17 cellular contexts compared by ENCODE assay signal in the genomic region with DNA sequence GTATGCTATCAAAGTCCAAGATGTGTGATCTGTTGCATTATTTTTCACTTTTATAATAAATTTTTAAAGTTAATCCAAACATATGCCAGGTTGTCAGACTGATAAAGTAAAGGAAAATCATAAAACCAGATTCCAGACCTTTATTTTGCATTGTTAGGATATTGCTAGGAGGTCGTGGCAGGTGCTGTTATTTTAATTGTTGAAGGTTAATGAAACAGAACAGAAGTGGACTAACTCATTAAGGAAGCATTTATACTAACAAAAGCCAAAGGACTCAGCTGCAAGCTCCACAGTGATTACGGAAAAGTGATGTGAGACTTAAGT.
DNase-seq lines count a peak whose midpoint lies in the region; ATAC-seq and TF ChIP-seq lines count a peak whose summit lies in the region.
"Had no signal": no experiment of that assay in that cellular context is flagged by ENCODE, and none has a peak within 500 bp of the region (broad histone marks: within the 10 kb centered on the region; RNA-seq: fewer than 3 reads in every experiment).

No MANE protein-coding gene starts in this region.

- 0 out of 2 replicates have a peak overlapping the region, but pooled peaks have one; percentile 7 for H3K9ac ChIP-seq in GM23248

- H3K9me3 ChIP-seq in GM23248 (ENCODE audit: low read depth) (no peaks in the 10 kb centered on the region), Panc1 (ENCODE audit: control insufficient read depth, insufficient read depth, low read depth, low read length) (no peaks in the 10 kb centered on the region)
- H3K9me3 ChIP-seq in naive thymus-derived CD4-positive, alpha-beta T cell (ENCODE audit: control insufficient read depth in 2 of 3, low read length in 3 of 3): no peaks in the 10 kb centered on the region
- H3K9me3 ChIP-seq: ascending aorta, BE2C, ovary, tibial artery had no signal

- H3K4me3 Mint-ChIP-seq in naive thymus-derived CD4-positive, alpha-beta T cell: no peak overlapping the region
- H3K4me3 Mint-ChIP-seq in activated T-cell treated with anti-CD3 and anti-CD28 coated beads, Interleukin-2, amount 50 U/mL, for 72 hours: no peak overlapping the region
- H3K4me3 Mint-ChIP-seq: activated CD4-positive, alpha-beta memory T cell treated with anti-CD3 and anti-CD28 coated beads, Interleukin-2, amount 10 ng/mL, durations not matched to agents 7 days and 5 days; activated naive CD8-positive, alpha-beta T cell treated with anti-CD3 and anti-CD28 coated beads for 36 hours; stimulated activated naive CD8-positive, alpha-beta T cell treated with anti-CD3 and anti-CD28 coated beads, Interleukin-15, amount 100 ng/mL, for 72 hours had no signal

- no TSS peak for BruUV-seq in Panc1 (replicated peaks; lab: Mats Ljungman, UMichigan)

- peaks cover 0 to 4% (median 4%) of the 10 kb centered on the region in 5 donors for H3K27me3 Mint-ChIP-seq in naive thymus-derived CD4-positive, alpha-beta T cell
- no peaks in the 10 kb centered on the region for H3K27me3 Mint-ChIP-seq in activated T-cell treated with anti-CD3 and anti-CD28 coated beads, Interleukin-2, amount 50 U/mL, for 72 hours (ENCODE audit: low read depth)
- H3K27me3 Mint-ChIP-seq: activated CD4-positive, alpha-beta memory T cell treated with anti-CD3 and anti-CD28 coated beads, Interleukin-2, amount 10 ng/mL, durations not matched to agents 7 days and 5 days; activated naive CD8-positive, alpha-beta T cell treated with anti-CD3 and anti-CD28 coated beads for 36 hours; stimulated activated naive CD8-positive, alpha-beta T cell treated with anti-CD3 and anti-CD28 coated beads, Interleukin-15, amount 100 ng/mL, for 72 hours had no signal

- no peak overlapping the region for H3K27ac Mint-ChIP-seq in naive thymus-derived CD4-positive, alpha-beta T cell
- no peak overlapping the region for H3K27ac Mint-ChIP-seq in activated T-cell treated with anti-CD3 and anti-CD28 coated beads, Interleukin-2, amount 50 U/mL, for 72 hours
- H3K27ac Mint-ChIP-seq: activated CD4-positive, alpha-beta memory T cell treated with anti-CD3 and anti-CD28 coated beads, Interleukin-2, amount 10 ng/mL, durations not matched to agents 7 days and 5 days; activated naive CD8-positive, alpha-beta T cell treated with anti-CD3 and anti-CD28 coated beads for 36 hours; stimulated activated naive CD8-positive, alpha-beta T cell treated with anti-CD3 and anti-CD28 coated beads, Interleukin-15, amount 100 ng/mL, for 72 hours had no signal

- TF ChIP-seq CTCF in 22Rv1 (IDR thresholded peaks at IDR 0.05) (peak; percentile 40), Panc1 (IDR thresholded peaks at IDR 0.05) (peak; percentile 46)

- no peaks in the 10 kb centered on the region for H3K9me2 ChIP-seq in GM23248 (ENCODE audit: insufficient read depth)

- no peak overlapping the region for H2AFZ ChIP-seq in GM23248

- no peak overlapping the region for H3K4me3 ChIP-seq in GM23248
- no peak overlapping the region for H3K4me3 ChIP-seq in Panc1 (ENCODE audit: low read depth in 2 of 2, low read length in 2 of 2)
- H3K4me3 ChIP-seq in naive thymus-derived CD4-positive, alpha-beta T cell (ENCODE audit: low read length): no peak overlapping the region
- no peak overlapping the region for H3K4me3 ChIP-seq in H7 (ENCODE audit: insufficient read depth, low read depth, low read length)
- H3K4me3 ChIP-seq: ascending aorta, ovary, skin epidermis, tibial artery had no signal

- no peak for ATAC-seq in Panc1
- ATAC-seq in naive thymus-derived CD4-positive, alpha-beta T cell: no peak
- no peak for ATAC-seq in activated T-cell treated with anti-CD3 and anti-CD28 coated beads, Interleukin-2, amount 50 U/mL, for 72 hours (replicated peaks in 1 of 2)

- no peaks in the 10 kb centered on the region for H3K36me3 ChIP-seq in GM23248 (ENCODE audit: low read depth)
- no peaks in the 10 kb centered on the region for H3K36me3 ChIP-seq in Panc1 (ENCODE audit: control insufficient read depth, insufficient read depth, low read length)
- no peaks in the 10 kb centered on the region for H3K36me3 ChIP-seq in naive thymus-derived CD4-positive, alpha-beta T cell (ENCODE audit: control insufficient read depth in 2 of 3, insufficient read depth in 3 of 3, low read length in 3 of 3)
- no peaks in the 10 kb centered on the region for H3K36me3 ChIP-seq in H7 (replicated peaks; ENCODE audit: control insufficient read depth, insufficient read depth, low read length)
- H3K36me3 ChIP-seq: ascending aorta, BE2C, ovary, tibial artery had no signal

- H3K36me3 Mint-ChIP-seq in naive thymus-derived CD4-positive, alpha-beta T cell: no peaks in the 10 kb centered on the region
- H3K36me3 Mint-ChIP-seq in activated T-cell treated with anti-CD3 and anti-CD28 coated beads, Interleukin-2, amount 50 U/mL, for 72 hours (ENCODE audit: insufficient read depth in 2 of 2): no peaks in the 10 kb centered on the region
- H3K36me3 Mint-ChIP-seq: activated naive CD8-positive, alpha-beta T cell treated with anti-CD3 and anti-CD28 coated beads for 36 hours had no signal

- no peaks in the 10 kb centered on the region for H4K20me1 ChIP-seq in GM23248 (ENCODE audit: insufficient read depth)

- no peaks in the 10 kb centered on the region for H3K9me3 Mint-ChIP-seq in naive thymus-derived CD4-positive, alpha-beta T cell
- H3K9me3 Mint-ChIP-seq in activated T-cell treated with anti-CD3 and anti-CD28 coated beads, Interleukin-2, amount 50 U/mL, for 72 hours: no peaks in the 10 kb centered on the region
- H3K9me3 Mint-ChIP-seq: activated CD4-positive, alpha-beta memory T cell treated with anti-CD3 and anti-CD28 coated beads, Interleukin-2, amount 10 ng/mL, durations not matched to agents 7 days and 5 days; activated naive CD8-positive, alpha-beta T cell treated with anti-CD3 and anti-CD28 coated beads for 36 hours; stimulated activated naive CD8-positive, alpha-beta T cell treated with anti-CD3 and anti-CD28 coated beads, Interleukin-15, amount 100 ng/mL, for 72 hours had no signal

- POLR2A ChIA-PET in Panc1 (lab: Charles Lee): no interaction called here
- POLR2A ChIA-PET in naive thymus-derived CD4-positive, alpha-beta T cell (lab: Charles Lee): no interaction called here

- peaks cover 9% of the 10 kb centered on the region; the same call in 1 of the 2 replicates for H3F3A ChIP-seq in GM23248 (ENCODE audit: insufficient read depth)

- CTCF ChIA-PET in Panc1 (lab: Charles Lee): interaction anchor here (0.6 kb wide), 1 partner anchor 738 kb away, joined by 3 read pairs; no protein-coding TSS in a partner anchor
- CTCF ChIA-PET in naive thymus-derived CD4-positive, alpha-beta T cell (lab: Charles Lee): no interaction called here

- H3K27ac ChIP-seq in 22Rv1 (no peak overlapping the region), GM23248 (peak overlapping the region; percentile 12; the same call in 1 of the 2 replicates), Panc1 (ENCODE audit: low read length) (no peak overlapping the region), epithelial cell of prostate (peak overlapping the region; percentile 46)
- no peak overlapping the region for H3K27ac ChIP-seq in naive thymus-derived CD4-positive, alpha-beta T cell (ENCODE audit: low read depth, low read length)
- H3K27ac ChIP-seq: ascending aorta, ovary, skin epidermis, tibial artery had no signal

- no peaks in the 10 kb centered on the region for H3K27me3 ChIP-seq in GM23248 (replicated peaks; ENCODE audit: insufficient read depth)
- no peaks in the 10 kb centered on the region for H3K27me3 ChIP-seq in Panc1 (ENCODE audit: control insufficient read depth, insufficient read depth, low read length)
- H3K27me3 ChIP-seq in naive thymus-derived CD4-positive, alpha-beta T cell (ENCODE audit: control insufficient read depth in 2 of 2, insufficient read depth in 2 of 2, low read length in 2 of 2): no peaks in the 10 kb centered on the region
- H3K27me3 ChIP-seq in H7 (ENCODE audit: control insufficient read depth, insufficient read depth, low read length): no peaks in the 10 kb centered on the region
- H3K27me3 ChIP-seq: ascending aorta, BE2C, ovary, tibial artery had no signal

- H3K4me2 ChIP-seq in GM23248 (ENCODE audit: unreplicated experiment): peak overlapping the region; percentile 55

- in situ Hi-C loops in GM23248 (cut with MboI) (loop anchor here (5.0 to 10.0 kb wide), 2 partner anchors 584 to 746 kb away; no protein-coding TSS in a partner anchor), Panc1 (cut with HindIII; ENCODE audit: low pct_unique_long_range_greater_than_20kb, low sequenced_read_pairs) (no loop called here), KBM-7 (cut with MboI; ENCODE audit: low pct_unique_long_range_greater_than_20kb, low sequenced_read_pairs) (no loop called here)

- H3K4me1 ChIP-seq in GM23248 (ENCODE audit: insufficient read depth): peaks cover 17% of the 10 kb centered on the region
- H3K4me1 ChIP-seq in Panc1 (ENCODE audit: control insufficient read depth, insufficient read depth, low read length): no peaks in the 10 kb centered on the region
- H3K4me1 ChIP-seq in naive thymus-derived CD4-positive, alpha-beta T cell (ENCODE audit: control insufficient read depth in 2 of 2, insufficient read depth in 2 of 2, low read length in 2 of 2): no peaks in the 10 kb centered on the region
- H3K4me1 ChIP-seq: ascending aorta, tibial artery had no signal

- DNase-seq in GM23248 (peak; percentile 20), Panc1 (ENCODE audit: low read depth, low spot score) (no peak), epithelial cell of prostate (ENCODE audit: low read depth, low spot score) (no peak), KBM-7 (no peak), H7 (no peak)
- DNase-seq in naive thymus-derived CD4-positive, alpha-beta T cell: no peak
- DNase-seq in activated T-cell treated with anti-CD3 and anti-CD28 coated beads, Interleukin-2, amount 50 U/mL, for 72 hours: no peak
- DNase-seq: central memory CD4-positive, alpha-beta T cell had no signal

- intact Hi-C loops in Panc1 (cut with micrococcal nuclease; ENCODE audit: unreplicated experiment): loop anchor here (1.0 kb wide), 1 partner anchor 577 kb away; no protein-coding TSS in a partner anchor
- intact Hi-C loops in naive thymus-derived CD4-positive, alpha-beta T cell (cut with micrococcal nuclease): no loop called here

- H3K79me2 ChIP-seq in GM23248 (ENCODE audit: insufficient read depth): no peaks in the 10 kb centered on the region

- 54 to 58% methylated on average over 2 of the region's 2 CpGs for WGBS in GM23248 (ENCODE audit: low coverage in 1 of 2, low lambda C conversion rate in 2 of 2, missing lambda C conversion rate in 2 of 2), 2 experiments

- no peaks in the 10 kb centered on the region for H3K4me1 Mint-ChIP-seq in naive thymus-derived CD4-positive, alpha-beta T cell
- no peaks in the 10 kb centered on the region for H3K4me1 Mint-ChIP-seq in activated T-cell treated with anti-CD3 and anti-CD28 coated beads, Interleukin-2, amount 50 U/mL, for 72 hours (ENCODE audit: low read depth)
- H3K4me1 Mint-ChIP-seq: activated CD4-positive, alpha-beta memory T cell treated with anti-CD3 and anti-CD28 coated beads, Interleukin-2, amount 10 ng/mL, durations not matched to agents 7 days and 5 days; activated naive CD8-positive, alpha-beta T cell treated with anti-CD3 and anti-CD28 coated beads for 36 hours; stimulated activated naive CD8-positive, alpha-beta T cell treated with anti-CD3 and anti-CD28 coated beads, Interleukin-15, amount 100 ng/mL, for 72 hours had no signal

Comparison
In these comparisons a context has a peak if more than half of its experiments do, and no peak if none do; other contexts are left out.
1. H3K27ac ChIP-seq: peak in GM23248 (single experiment) and epithelial cell of prostate (single experiment); none in 22Rv1 (single experiment), Panc1 (single experiment) and naive thymus-derived CD4-positive, alpha-beta T cell (single experiment).